ENCODE assay signal across 8 cellular contexts in genomic region chr16:4734063-4734729, GRCh38. TPM values are rescaled to one million over a fixed set of nuclear protein-coding genes. Genes with fewer than 3 reads are reported as not detected.
DNase-seq lines count a peak whose midpoint lies in the region; ATAC-seq and TF ChIP-seq lines count a peak whose summit lies in the region.

Gene ANKS3, minus strand, starts transcription at chr16:4734271. Its CDS starts 4,122 bp downstream, at chr16:4730149.
Gene DNAAF8, plus strand, starts transcription at chr16:4734537. Its CDS starts 1,978 bp downstream, at chr16:4736515.

- intact Hi-C loops in heart left ventricle (cut with DNase I), result loop anchor here in 6 of 10 donors (1.0 to 10.0 kb wide), 10 partner anchors 33 to 223 kb away; partner anchors contain the start of genes SEC14L5 (in 3 of the 6), ZNF500 (in 2 of the 6), GLYR1 (in 1 of the 6) and NUDT16L1 (in 1 of the 6)

- peak within 1 kb of the TSS; percentile 47 to 90 (median 78) for H3K27ac ChIP-seq in heart left ventricle

- H3K4me3 ChIP-seq in GM12865 (ENCODE audit: low read depth, low read length), result peak within 1 kb of the TSS; percentile 98
- peak within 1 kb of the TSS; percentile 99 for H3K4me3 ChIP-seq in adipocyte (ENCODE audit: low read length)
- H3K4me3 ChIP-seq in heart left ventricle, result peak within 1 kb of the TSS; percentile 61 to 99 (median 91)

- H3K9ac ChIP-seq in adipocyte (ENCODE audit: low read length), result peak within 1 kb of the TSS; percentile 95

- H3K36me3 ChIP-seq in adipocyte (ENCODE audit: control insufficient read depth, insufficient read depth, low read length, severe bottlenecking), result peaks cover 11% of the 10 kb centered on the region
- peaks cover 0 to 20% (median 10%) of the 10 kb centered on the region in 9 donors for H3K36me3 ChIP-seq in heart left ventricle

- ATAC-seq in HG02642 (IDR thresholded peaks at IDR 0.05; ENCODE audit: poor library complexity, unreplicated experiment) (peak; percentile 82), heart left ventricle (peak; percentile 98 to 99 (median 98))

- no peaks in the 10 kb centered on the region for H3K9me3 ChIP-seq in adipocyte (ENCODE audit: control insufficient read depth, low read length)
- no peaks in the 10 kb centered on the region for H3K9me3 ChIP-seq in heart left ventricle

- H3K36me3 Mint-ChIP-seq in type B pancreatic cell, result no peaks in the 10 kb centered on the region

- TF ChIP-seq CTCF in GM12865 (IDR thresholded peaks at IDR 0.05; ENCODE audit: insufficient read depth, low read depth, low read length, missing control alignments), result no peak
- no peak for TF ChIP-seq CTCF in heart left ventricle (IDR thresholded peaks at IDR 0.05)
- no peak for TF ChIP-seq CTCF in type B pancreatic cell (conservative IDR thresholded peaks at IDR 0.05)

- H3K27ac Mint-ChIP-seq in type B pancreatic cell, result peak within 1 kb of the TSS; percentile 97

- H3K27me3 Mint-ChIP-seq in type B pancreatic cell, result peaks cover 4% of the 10 kb centered on the region

- peak; percentile 95 for DNase-seq in GM12865 (ENCODE audit: low read depth)
- DNase-seq in NCI-H1105 (lab: John Stamatoyannopoulos, UW), result peak; percentile 60
- peak; percentile 88 for DNase-seq in SW 1271 (lab: John Stamatoyannopoulos, UW)
- peak; percentile 99 for DNase-seq in adipocyte (ENCODE audit: low read depth)
- peak; percentile 95 to 99 (median 97) for DNase-seq in heart left ventricle
- peak; percentile 97 for DNase-seq in pons (ENCODE audit: low spot score)
- peak; percentile 95 for DNase-seq in type B pancreatic cell (ENCODE audit: extremely low spot score, unreplicated experiment)

- peak in 1 of 2 donors; percentile 56 for TF ChIP-seq POLR2A in heart left ventricle (IDR thresholded peaks at IDR 0.05)

- WGBS in heart left ventricle, 4 donors, result 0% methylated on average over 52 to 70 of the region's 70 CpGs

- H3K9me3 Mint-ChIP-seq in type B pancreatic cell, result no peaks in the 10 kb centered on the region

- peaks cover 4% of the 10 kb centered on the region for H3K27me3 ChIP-seq in adipocyte (replicated peaks; ENCODE audit: control insufficient read depth, insufficient read depth, low read length)
- H3K27me3 ChIP-seq in heart left ventricle, result no peaks in the 10 kb centered on the region

- H3K4me1 ChIP-seq in adipocyte (ENCODE audit: control insufficient read depth, insufficient read depth, low read length) (peaks cover 5% of the 10 kb centered on the region), heart left ventricle (peaks cover 0 to 17% (median 15%) of the 10 kb centered on the region in 12 donors)

- H3K4me3 Mint-ChIP-seq in type B pancreatic cell, result peak within 1 kb of the TSS; percentile 97

- H3K4me1 Mint-ChIP-seq in type B pancreatic cell (ENCODE audit: unreplicated experiment), result peaks cover 8% of the 10 kb centered on the region

RNA-seq across cellular contexts. Expression of gene ANKS3, which starts in this region (rescaled TPM):
- total RNA-seq in heart left ventricle (10 to 100 TPM in 2 of 9 donors, 1 to 10 TPM in 7; 5.1 to 12.5 (median 8.6) TPM), type B pancreatic cell (ENCODE audit: low replicate concordance) (21.6 and 36.7 TPM in 2 replicates)
- polyA plus RNA-seq in heart left ventricle, result 10 to 100 TPM in 1 of 2 donors, 1 to 10 TPM in 1; 9.8 to 12.7 TPM

RNA-seq across cellular contexts. Expression of gene DNAAF8, which starts in this region (rescaled TPM):
- total RNA-seq in heart left ventricle (1 to 10 TPM in 3 of 9 donors, under 1 TPM in 6; 0.34 to 3.4 (median 0.70) TPM), type B pancreatic cell (ENCODE audit: low replicate concordance) (0.74 and 2.6 TPM in 2 replicates)
- 1 to 10 TPM; 1.7 TPM for polyA plus RNA-seq in heart left ventricle

Comparison
In these comparisons a context has a peak if more than half of its experiments do, and no peak if none do; other contexts are left out.
1. Peak in every context shown above with its lines: DNase-seq, ATAC-seq, H3K4me3 ChIP-seq and H3K27ac ChIP-seq.